Comparison of ENCODE assay signal across 8 cellular contexts in the genomic region with DNA sequence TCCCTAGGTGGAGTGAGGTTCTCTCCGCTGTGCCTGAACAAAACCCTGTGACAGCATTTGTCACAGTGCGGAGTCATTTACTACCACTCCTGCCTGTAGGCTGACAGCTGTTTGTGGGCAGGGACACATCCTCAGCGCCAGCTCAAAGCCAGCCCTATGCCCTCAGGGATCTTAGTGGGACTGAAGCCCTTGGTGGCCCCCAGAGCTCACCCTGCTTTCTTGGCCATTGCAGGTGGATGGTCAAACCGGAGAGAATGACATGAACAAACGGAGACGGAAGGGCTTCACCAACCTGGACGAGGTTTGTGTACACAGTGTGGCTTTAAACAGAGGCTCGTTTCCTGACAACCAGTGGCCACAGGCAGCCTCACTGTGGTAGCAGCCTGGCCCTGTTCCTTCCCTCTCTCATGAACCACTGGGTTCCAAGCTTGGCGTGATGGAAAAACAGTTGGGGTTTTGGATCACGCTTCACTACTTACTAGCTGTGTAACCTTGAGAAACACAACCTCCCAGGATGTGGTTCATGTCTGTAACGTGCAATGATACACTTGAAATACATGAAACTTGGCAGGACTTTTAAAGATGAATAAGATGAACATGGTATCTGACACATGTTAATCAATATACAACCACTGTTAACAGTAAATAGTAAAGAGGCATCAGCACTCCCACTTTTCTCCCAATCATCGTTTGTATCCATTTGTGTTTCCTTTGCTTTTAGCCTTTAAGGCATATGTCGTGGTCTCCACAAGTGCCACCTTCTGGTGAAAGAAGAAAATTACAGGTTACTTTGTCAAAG.
DNase-seq lines count a peak whose midpoint lies in the region; ATAC-seq, FAIRE-seq and TF ChIP-seq lines count a peak whose summit lies in the region.

No MANE protein-coding gene starts in this region.

- H3K9me3 ChIP-seq in ascending aorta (no peaks in the 10 kb centered on the region), spleen (no peaks in the 10 kb centered on the region)

- FAIRE-seq in G401.6 (lab: Jason Lieb, UNC): peak; percentile 94

- no peak overlapping the region for H3K4me3 ChIP-seq in ascending aorta
- peak overlapping the region in 1 of 8 donors; percentile 15 for H3K4me3 ChIP-seq in spleen

- peaks cover 17 to 92% of the 10 kb centered on the region in 2 donors for H3K4me1 ChIP-seq in ascending aorta
- peaks cover 0 to 25% (median 16%) of the 10 kb centered on the region in 6 donors for H3K4me1 ChIP-seq in spleen

- peaks cover 34 to 73% of the 10 kb centered on the region in 2 donors for H3K36me3 ChIP-seq in ascending aorta
- H3K36me3 ChIP-seq in spleen: peaks cover 0 to 37% (median 0%) of the 10 kb centered on the region in 6 donors

- no peaks in the 10 kb centered on the region for H3K27me3 ChIP-seq in ascending aorta
- H3K27me3 ChIP-seq in spleen (replicated peaks in 1 of 7): no peaks in the 10 kb centered on the region

- DNase-seq in KBM-7 (peak; percentile 72), SK-N-DZ (ENCODE audit: low spot score) (peak; percentile 64), ascending aorta (ENCODE audit: low spot score in 2 of 2) (peak in 1 of 2 donors; percentile 77), iPS DF 4.7 (ENCODE audit: extremely low read depth, low spot score) (peak; percentile 30), spleen (no peak), ecto neural progenitor cell (ENCODE audit: low spot score) (no peak)

- ATAC-seq in GM21447 (IDR thresholded peaks at IDR 0.05; ENCODE audit: unreplicated experiment): peak; percentile 71

- no peak for TF ChIP-seq POLR2A in spleen (IDR thresholded peaks at IDR 0.05)

- intact Hi-C loops in ascending aorta (cut with DNase I): loop anchor here (2.0 to 10.0 kb wide), 5 partner anchors 73 to 1091 kb away; no protein-coding TSS in a partner anchor
- intact Hi-C loops in spleen (cut with DNase I; ENCODE audit: low total_unique reads): loop anchor here (2.0 kb wide), 1 partner anchor 189 kb away; no protein-coding TSS in a partner anchor

- WGBS in spleen, 5 donors: 28 to 45% (median 36%) methylated on average over 11 to 13 of the region's 13 CpGs

- H3K27ac ChIP-seq in ascending aorta (peak overlapping the region; percentile 94 to 98), spleen (peak overlapping the region in 5 of 8 donors; percentile 32 to 76 (median 60))

- TF ChIP-seq CTCF in ascending aorta (IDR thresholded peaks at IDR 0.05) (peak; percentile 60 to 64 (median 60)), spleen (IDR thresholded peaks at IDR 0.05 in 8 of 11, conservative IDR thresholded peaks at IDR 0.05 in 3 of 11) (peak; percentile 45 to 83 (median 75))

- in situ Hi-C loops in KBM-7 (cut with MboI; ENCODE audit: low pct_unique_long_range_greater_than_20kb, low sequenced_read_pairs): no loop called here

Comparison
In these comparisons a context has a peak if more than half of its experiments do, and no peak if none do; other contexts are left out.
1. DNase-seq: peak in KBM-7 (single experiment), SK-N-DZ (single experiment) and iPS DF 4.7 (single experiment); none in spleen (single experiment) and ecto neural progenitor cell (single experiment).